ENCODE assay signal across 18 cellular contexts in the genomic region with DNA sequence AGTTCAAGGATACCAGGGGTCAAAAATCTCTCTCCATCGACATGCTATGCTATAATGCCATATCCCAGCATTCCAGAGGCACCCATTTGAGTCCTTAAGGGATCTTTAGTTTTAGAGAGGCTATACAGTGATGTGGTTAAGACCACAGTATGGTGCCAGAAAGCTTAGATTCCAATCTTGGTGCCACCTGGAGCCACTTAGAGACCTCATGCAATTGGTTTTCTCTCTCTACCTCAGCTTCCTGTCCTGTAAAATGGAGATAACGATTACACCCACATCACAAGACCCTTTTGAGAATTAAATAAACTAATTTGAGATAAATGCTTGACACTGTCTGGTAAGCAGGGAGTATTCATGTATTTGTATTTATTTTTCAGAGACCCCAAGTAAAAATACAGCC.
"Had no signal": no experiment of that assay in that cellular context is flagged by ENCODE, and none has a peak within 500 bp of the region (broad histone marks: within the 10 kb centered on the region; RNA-seq: fewer than 3 reads in every experiment).

No MANE protein-coding gene starts in this region.

- H3K27me3 ChIP-seq: brain microvascular endothelial cell, right lobe of liver, spleen, stomach, testis, upper lobe of left lung had no signal

- H3K9me3 ChIP-seq: right lobe of liver, spleen, stomach, testis, upper lobe of left lung had no signal

- H3K36me3 ChIP-seq: brain microvascular endothelial cell, right lobe of liver, stomach had no signal

- H3K4me3 ChIP-seq: right lobe of liver, spleen, stomach, testis, upper lobe of left lung had no signal

- ATAC-seq: activated T-helper 17 cell treated with anti-CD3 and anti-CD28 coated beads, Interleukin-2, amount 50 U/mL, for 72 hours; right lobe of liver had no signal

- DNase-seq: activated CD4-positive, alpha-beta T cell treated with anti-CD3 and anti-CD28 coated beads, Interleukin-2, amount 50 U/mL, for 4 hours; activated CD4-positive, CD25-positive, alpha-beta regulatory T cell treated with anti-CD3 and anti-CD28 coated beads, Interleukin-2, amount 50 U/mL, for 72 hours; activated naive CD4-positive, alpha-beta T cell treated with Interleukin-2 at 50 U/mL for 16 hours; anterior cingulate cortex; brain microvascular endothelial cell; cortex of kidney; effector CD8-positive, alpha-beta T cell; foreskin fibroblast; glutamatergic neuron; immature natural killer cell; mesenchymal stem cell; nephron progenitor cell; right lobe of liver; spleen; stomach; testis; upper lobe of left lung had no signal

- H3K27ac ChIP-seq: brain microvascular endothelial cell, right lobe of liver, spleen, stomach, testis, upper lobe of left lung had no signal

- H3K4me1 ChIP-seq: right lobe of liver, testis had no signal
